In the genomic region with DNA sequence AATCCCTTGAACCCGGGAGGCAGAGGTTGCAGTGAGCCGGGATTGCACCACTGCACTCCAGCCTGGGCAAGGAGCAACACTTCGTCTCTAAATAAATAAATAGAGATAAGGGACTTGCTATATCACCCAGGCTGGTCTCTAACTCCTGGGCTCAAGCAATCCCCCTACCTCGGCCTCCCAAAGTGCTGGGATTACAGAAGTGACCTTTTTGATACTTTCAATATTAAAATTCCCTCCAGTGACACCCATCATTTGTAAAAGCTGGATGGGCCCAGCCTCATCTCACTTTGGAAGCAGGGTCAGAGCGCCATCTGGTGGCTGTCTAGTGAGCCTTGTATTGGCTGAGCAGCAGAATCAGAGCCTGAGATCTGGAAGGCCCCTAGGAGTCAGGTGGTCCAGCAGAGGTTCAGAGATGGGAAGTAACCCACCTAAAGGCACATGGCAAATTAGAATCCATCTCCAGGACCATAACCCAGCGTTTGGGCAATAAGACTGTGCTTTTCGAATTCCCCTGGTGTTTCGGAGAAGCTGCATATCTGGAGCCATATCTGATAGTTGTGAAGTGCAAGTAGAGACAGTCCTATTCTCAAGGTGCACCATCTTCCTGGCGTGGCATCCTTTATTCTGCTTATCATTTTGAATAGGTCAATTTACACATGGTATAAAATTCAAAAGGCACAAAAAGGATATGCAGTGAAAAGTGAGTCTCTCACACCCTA, we compare ENCODE assay signal across 9 cellular contexts. TPM values are rescaled to one million over a fixed set of nuclear protein-coding genes. Genes with fewer than 3 reads are reported as not detected.
DNase-seq lines count a peak whose midpoint lies in the region; ATAC-seq and TF ChIP-seq lines count a peak whose summit lies in the region.
"Had no signal": no experiment of that assay in that cellular context is flagged by ENCODE, and none has a peak within 500 bp of the region (broad histone marks: within the 10 kb centered on the region; RNA-seq: fewer than 3 reads in every experiment).

No MANE protein-coding gene starts in this region.

- H3K4me1 Mint-ChIP-seq in neural crest cell = peaks cover 13% of the 10 kb centered on the region
- peaks cover 6% of the 10 kb centered on the region for H3K4me1 Mint-ChIP-seq in stimulated activated naive CD8-positive, alpha-beta T cell treated with anti-CD3 and anti-CD28 coated beads, Interleukin-15, amount 100 ng/mL, for 72 hours

- H3K4me3 ChIP-seq in Karpas-422 (ENCODE audit: low read length) (no peak overlapping the region), PC-9 (no peak overlapping the region)

- no TSS peak for BruUV-seq in PC-9 (replicated peaks; lab: Mats Ljungman, UMichigan)

- H4K20me1 ChIP-seq in Karpas-422 (ENCODE audit: insufficient read depth, low read depth, low read length) = no peaks in the 10 kb centered on the region
- no peaks in the 10 kb centered on the region for H4K20me1 ChIP-seq in PC-9 (ENCODE audit: insufficient read depth)

- H3K4me3 Mint-ChIP-seq in neural crest cell = no peak overlapping the region
- H3K4me3 Mint-ChIP-seq in stimulated activated naive CD8-positive, alpha-beta T cell treated with anti-CD3 and anti-CD28 coated beads, Interleukin-15, amount 100 ng/mL, for 72 hours = no peak overlapping the region

- H3K9me3 ChIP-seq in Karpas-422 (ENCODE audit: low read length) (no peaks in the 10 kb centered on the region), PC-9 (ENCODE audit: insufficient read depth, low read depth) (no peaks in the 10 kb centered on the region)

- POLR2A ChIA-PET in PC-9 (lab: Charles Lee; ENCODE audit: unreplicated experiment) = interaction anchor here (0.5 kb wide), 1 partner anchor 683 kb away, joined by 3 read pairs; no protein-coding TSS in a partner anchor

- no peaks in the 10 kb centered on the region for H3K27me3 Mint-ChIP-seq in neural crest cell (ENCODE audit: low read depth)
- H3K27me3 Mint-ChIP-seq in stimulated activated naive CD8-positive, alpha-beta T cell treated with anti-CD3 and anti-CD28 coated beads, Interleukin-15, amount 100 ng/mL, for 72 hours = no peaks in the 10 kb centered on the region

- TF ChIP-seq CTCF in PC-9 (conservative IDR thresholded peaks at IDR 0.05) = peak; percentile 98
- peak; percentile 96 for TF ChIP-seq CTCF in neural crest cell (conservative IDR thresholded peaks at IDR 0.05)

- H3K27ac ChIP-seq in Karpas-422 (ENCODE audit: low read length) (no peak overlapping the region), PC-9 (no peak overlapping the region)
- H3K27ac ChIP-seq: epithelial cell of prostate had no signal

- H3K9ac ChIP-seq in Karpas-422 (ENCODE audit: low read length) = no peak overlapping the region

- no peak overlapping the region for H2AFZ ChIP-seq in Karpas-422 (ENCODE audit: low read length)
- H2AFZ ChIP-seq in PC-9 = no peak overlapping the region

- H3K9me3 Mint-ChIP-seq in neural crest cell = no peaks in the 10 kb centered on the region
- H3K9me3 Mint-ChIP-seq in stimulated activated naive CD8-positive, alpha-beta T cell treated with anti-CD3 and anti-CD28 coated beads, Interleukin-15, amount 100 ng/mL, for 72 hours = no peaks in the 10 kb centered on the region

- peak; percentile 49 for DNase-seq in GDM1 (lab: John Stamatoyannopoulos, UW)
- DNase-seq in Karpas-422 = peak; percentile 92
- peak; percentile 63 to 71 for DNase-seq in PC-9
- peak; percentile 86 to 88 for DNase-seq in activated T-cell treated with anti-CD3 and anti-CD28 coated beads, Interleukin-2, amount 50 U/mL, for 48 hours
- peak; percentile 86 for DNase-seq in fibroblast of peridontal ligament (ENCODE audit: extremely low read depth)
- DNase-seq in neural crest cell (ENCODE audit: low read depth, low spot score) = peak; percentile 94
- DNase-seq in stimulated activated naive CD8-positive, alpha-beta T cell treated with anti-CD3 and anti-CD28 coated beads, Interleukin-15, amount 100 ng/mL, for 72 hours = peak; percentile 65 to 72

- CTCF ChIA-PET in PC-9 (lab: Charles Lee) = interaction anchor here (0.6 to 0.7 kb wide), 2 partner anchors 24 to 289 kb away, joined by 3 read pairs; no protein-coding TSS in a partner anchor

- H3K4me2 ChIP-seq in Karpas-422 (ENCODE audit: low read depth, low read length, poor library complexity, severe bottlenecking) (no peak overlapping the region), PC-9 (no peak overlapping the region)

- H3F3A ChIP-seq in PC-9 (ENCODE audit: insufficient read depth, low read depth) = no peaks in the 10 kb centered on the region

- peak; percentile 85 for ATAC-seq in stimulated activated naive CD8-positive, alpha-beta T cell treated with anti-CD3 and anti-CD28 coated beads, Interleukin-15, amount 100 ng/mL, for 72 hours
- no peak for ATAC-seq in GM21367 (IDR thresholded peaks at IDR 0.05; ENCODE audit: unreplicated experiment)

- H3K79me2 ChIP-seq in Karpas-422 (ENCODE audit: low read length) (no peaks in the 10 kb centered on the region), PC-9 (ENCODE audit: low read depth) (no peaks in the 10 kb centered on the region)

- H3K27ac Mint-ChIP-seq in neural crest cell (ENCODE audit: unreplicated experiment) = no peak overlapping the region
- no peak overlapping the region for H3K27ac Mint-ChIP-seq in stimulated activated naive CD8-positive, alpha-beta T cell treated with anti-CD3 and anti-CD28 coated beads, Interleukin-15, amount 100 ng/mL, for 72 hours

- H3K4me1 ChIP-seq in Karpas-422 (ENCODE audit: low read length) = peaks cover 14% of the 10 kb centered on the region
- H3K4me1 ChIP-seq in PC-9 (replicated peaks; ENCODE audit: insufficient read depth) = no peaks in the 10 kb centered on the region

- H3K9me2 ChIP-seq in Karpas-422 (replicated peaks; ENCODE audit: insufficient read depth, low read length) (no peaks in the 10 kb centered on the region), PC-9 (ENCODE audit: insufficient read depth) (no peaks in the 10 kb centered on the region)

- H3K27me3 ChIP-seq in Karpas-422 (ENCODE audit: low read length) (no peaks in the 10 kb centered on the region), PC-9 (ENCODE audit: insufficient read depth, low read depth) (no peaks in the 10 kb centered on the region)

- intact Hi-C loops in PC-9 (cut with micrococcal nuclease; ENCODE audit: unreplicated experiment) = loop anchor here (1.0 to 10.0 kb wide), 3 partner anchors 140 to 793 kb away; no protein-coding TSS in a partner anchor

- H3K36me3 ChIP-seq in Karpas-422 (ENCODE audit: insufficient read depth, low read length) = no peaks in the 10 kb centered on the region
- no peaks in the 10 kb centered on the region for H3K36me3 ChIP-seq in PC-9 (ENCODE audit: low read depth)

- no peaks in the 10 kb centered on the region for H3K36me3 Mint-ChIP-seq in neural crest cell (ENCODE audit: low read depth)

RNA-seq across cellular contexts. Expression of a gene that starts 18.3 kb away (rescaled TPM):
- total RNA-seq in Karpas-422 (2014; rRNA removed; shearing (Covaris generic); ENCODE audit: low replicate concordance) = 13.8 and 13.9 TPM in 2 replicates
- total RNA-seq in PC-9 (2021) = 28.0 and 39.1 TPM in 2 replicates
- 28.9 and 30.6 TPM in 2 replicates for total RNA-seq in neural crest cell

RNA-seq across cellular contexts. Expression of a gene that starts 40.1 kb away (rescaled TPM):
- 10.0 and 21.1 TPM in 2 replicates for total RNA-seq in Karpas-422 (2014; rRNA removed; shearing (Covaris generic); ENCODE audit: low replicate concordance)
- total RNA-seq in PC-9 (2021) (43.6 and 48.8 TPM in 2 replicates), neural crest cell (34.5 and 35.1 TPM in 2 replicates)

RNA-seq across cellular contexts. Expression of a gene that starts 53.2 kb away (rescaled TPM):
- not detected in 2 replicates for total RNA-seq in Karpas-422 (2014; rRNA removed; shearing (Covaris generic); ENCODE audit: low replicate concordance)
- 0.08 TPM in 1 of 2 replicates, not detected in the other for total RNA-seq in PC-9 (2021)
- total RNA-seq in neural crest cell = 0.58 and 0.68 TPM in 2 replicates
